ENCODE assay signal across 1 cellular context in genomic region chr5:77087484-77088291, GRCh38.
TF ChIP-seq lines count a peak whose summit lies in the region.

No MANE protein-coding gene starts in this region.

TF ChIP-seq in HCT116, 20 proteins besides CTCF, POLR2A, EP300 and RAD21 (continued from another document):
- TF ChIP-seq REST (IDR thresholded peaks at IDR 0.05; ENCODE audit: low read depth) (no peak), EZH2phosphoT487 (IDR thresholded peaks at IDR 0.05; ENCODE audit: borderline replicate concordance) (no peak), EGR1 (IDR thresholded peaks at IDR 0.05; ENCODE audit: low read depth) (no peak), ZFX (IDR thresholded peaks at IDR 0.05) (no peak), ATF3 (IDR thresholded peaks at IDR 0.05) (no peak), CBX3 (IDR thresholded peaks at IDR 0.05; ENCODE audit: low read depth) (no peak)
